ENCODE assay signal across 2 cellular contexts in the genomic region with DNA sequence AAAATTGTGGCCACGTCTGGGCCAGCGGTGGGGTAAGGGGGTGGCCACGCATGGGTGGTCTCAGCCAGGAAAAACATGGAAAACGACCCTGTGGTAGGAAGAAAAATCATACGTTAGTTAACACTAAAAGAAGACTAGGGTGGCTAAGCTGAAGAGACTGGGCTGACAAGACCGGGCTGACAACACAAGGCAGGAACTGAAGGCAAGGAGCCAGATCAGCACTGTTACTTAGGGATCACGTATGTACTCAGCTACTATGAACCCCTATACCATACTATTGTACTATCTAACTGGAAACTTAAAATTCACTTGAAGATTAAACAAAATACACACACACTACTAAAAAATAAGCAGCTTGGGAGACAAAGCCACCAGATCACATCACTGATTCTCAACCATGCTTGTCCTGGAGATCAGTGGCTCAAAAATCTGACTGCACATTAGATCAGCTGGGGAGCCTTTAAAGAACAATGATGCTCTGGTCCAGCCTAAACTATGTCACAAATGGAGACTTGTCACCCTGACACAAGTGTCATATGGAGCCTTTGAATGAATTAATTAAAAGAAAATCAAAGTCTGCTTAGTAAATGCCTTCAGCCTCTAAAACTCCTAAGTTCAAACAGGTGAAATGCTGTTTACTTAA.
TF ChIP-seq lines count a peak whose summit lies in the region.

No MANE protein-coding gene starts in this region.

TF ChIP-seq in K562, 482 proteins besides CTCF, POLR2A, EP300 and RAD21:
- TF ChIP-seq ZNF282 (CRISPR knock-in tag; IDR thresholded peaks at IDR 0.05) (no peak), TRIM24 (IDR thresholded peaks at IDR 0.05) (no peak), ZNF644 (tag; IDR thresholded peaks at IDR 0.05; ENCODE audit: low read depth) (no peak), ZNF778 (CRISPR knock-in tag; IDR thresholded peaks at IDR 0.05) (no peak)
- TF ChIP-seq, protein P1, sequence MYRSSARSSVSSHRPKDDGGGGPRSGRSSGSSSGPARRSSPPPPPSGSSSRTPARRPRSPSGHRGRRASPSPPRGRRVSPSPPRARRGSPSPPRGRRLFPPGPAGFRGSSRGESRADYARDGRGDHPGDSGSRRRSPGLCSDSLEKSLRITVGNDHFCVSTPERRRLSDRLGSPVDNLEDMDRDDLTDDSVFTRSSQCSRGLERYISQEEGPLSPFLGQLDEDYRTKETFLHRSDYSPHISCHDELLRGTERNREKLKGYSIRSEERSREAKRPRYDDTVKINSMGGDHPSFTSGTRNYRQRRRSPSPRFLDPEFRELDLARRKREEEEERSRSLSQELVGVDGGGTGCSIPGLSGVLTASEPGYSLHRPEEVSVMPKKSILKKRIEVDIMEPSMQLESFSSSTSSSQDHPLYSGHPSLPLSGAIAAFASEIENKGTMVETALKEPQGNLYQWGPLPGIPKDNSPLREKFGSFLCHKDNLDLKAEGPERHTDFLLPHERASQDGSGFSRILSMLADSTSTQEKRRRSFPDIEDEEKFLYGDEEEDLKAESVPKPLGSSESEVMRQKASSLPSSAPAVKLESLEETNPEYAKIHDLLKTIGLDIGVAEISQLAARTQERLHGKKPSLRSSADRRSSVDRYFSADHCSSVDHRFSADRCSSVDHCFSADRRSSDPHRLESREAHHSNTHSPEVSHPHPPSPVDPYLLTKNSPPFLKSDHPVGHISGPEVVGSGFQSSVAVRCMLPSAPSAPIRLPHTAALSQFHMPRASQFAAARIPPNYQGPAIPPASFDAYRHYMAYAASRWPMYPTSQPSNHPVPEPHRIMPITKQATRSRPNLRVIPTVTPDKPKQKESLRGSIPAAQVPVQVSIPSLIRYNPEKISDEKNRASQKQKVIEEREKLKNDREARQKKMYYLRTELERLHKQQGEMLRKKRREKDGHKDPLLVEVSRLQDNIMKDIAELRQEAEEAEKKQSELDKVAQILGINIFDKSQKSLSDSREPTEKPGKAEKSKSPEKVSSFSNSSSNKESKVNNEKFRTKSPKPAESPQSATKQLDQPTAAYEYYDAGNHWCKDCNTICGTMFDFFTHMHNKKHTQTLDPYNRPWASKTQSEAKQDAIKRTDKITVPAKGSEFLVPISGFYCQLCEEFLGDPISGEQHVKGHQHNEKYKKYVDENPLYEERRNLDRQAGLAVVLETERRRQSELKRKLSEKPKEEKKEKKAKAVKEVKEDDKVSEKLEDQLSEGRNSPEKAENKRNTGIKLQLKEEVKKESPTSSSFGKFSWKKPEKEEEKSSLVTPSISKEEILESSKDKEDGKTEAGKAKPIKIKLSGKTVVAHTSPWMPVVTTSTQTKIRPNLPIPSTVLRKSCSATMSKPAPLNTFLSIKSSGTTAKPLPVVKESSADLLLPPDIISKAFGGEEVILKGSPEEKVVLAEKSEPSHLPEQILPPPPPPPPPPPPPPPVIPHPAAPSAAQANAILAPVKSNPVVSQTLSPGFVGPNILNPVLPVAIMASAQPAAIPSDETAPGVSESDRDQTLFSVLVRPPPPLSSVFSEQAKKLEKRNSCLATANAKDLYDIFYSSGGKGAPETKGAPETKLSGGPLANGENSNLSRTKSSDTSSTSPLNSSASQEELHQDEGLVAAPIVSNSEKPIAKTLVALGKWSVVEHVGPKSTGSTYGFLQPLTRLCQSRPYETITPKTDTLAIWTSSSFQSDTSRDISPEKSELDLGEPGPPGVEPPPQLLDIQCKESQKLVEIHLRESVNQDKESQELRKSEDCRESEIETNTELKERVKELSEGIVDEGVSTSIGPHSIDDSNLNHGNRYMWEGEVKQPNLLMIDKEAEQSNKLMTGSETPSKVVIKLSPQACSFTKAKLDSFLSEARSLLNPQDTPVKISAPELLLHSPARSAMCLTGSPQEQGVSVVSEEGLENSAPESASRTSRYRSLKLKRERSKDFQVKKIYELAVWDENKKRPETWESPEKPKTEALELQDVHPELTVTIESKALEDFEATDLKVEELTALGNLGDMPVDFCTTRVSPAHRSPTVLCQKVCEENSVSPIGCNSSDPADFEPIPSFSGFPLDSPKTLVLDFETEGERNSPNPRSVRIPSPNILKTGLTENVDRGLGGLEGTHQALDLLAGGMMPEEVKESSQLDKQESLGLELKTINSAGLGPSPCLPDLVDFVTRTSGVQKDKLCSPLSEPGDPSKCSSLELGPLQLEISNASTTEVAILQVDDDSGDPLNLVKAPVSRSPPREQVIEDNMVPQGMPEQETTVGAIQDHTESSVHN (IDR thresholded peaks at IDR 0.05; ENCODE audit: borderline replicate concordance in 1 of 2, low read depth in 1 of 2) = no peak

TF ChIP-seq in GM12891, 5 proteins besides CTCF, POLR2A, EP300 and RAD21:
- no peak for TF ChIP-seq SPI1 (IDR thresholded peaks at IDR 0.05; ENCODE audit: low read depth, low read length)
- TF ChIP-seq PAX5 (IDR thresholded peaks at IDR 0.05; ENCODE audit: insufficient read depth, low read length, severe bottlenecking) = no peak
- TF ChIP-seq TAF1 (IDR thresholded peaks at IDR 0.05; ENCODE audit: low read depth, low read length) = no peak
- no peak for TF ChIP-seq POU2F2 (IDR thresholded peaks at IDR 0.05; ENCODE audit: low read depth, low read length)
- no peak for TF ChIP-seq POLR2AphosphoS5 (IDR thresholded peaks at IDR 0.05; ENCODE audit: low read depth, low read length)
